9 cellular contexts compared by ENCODE assay signal in the genomic region with DNA sequence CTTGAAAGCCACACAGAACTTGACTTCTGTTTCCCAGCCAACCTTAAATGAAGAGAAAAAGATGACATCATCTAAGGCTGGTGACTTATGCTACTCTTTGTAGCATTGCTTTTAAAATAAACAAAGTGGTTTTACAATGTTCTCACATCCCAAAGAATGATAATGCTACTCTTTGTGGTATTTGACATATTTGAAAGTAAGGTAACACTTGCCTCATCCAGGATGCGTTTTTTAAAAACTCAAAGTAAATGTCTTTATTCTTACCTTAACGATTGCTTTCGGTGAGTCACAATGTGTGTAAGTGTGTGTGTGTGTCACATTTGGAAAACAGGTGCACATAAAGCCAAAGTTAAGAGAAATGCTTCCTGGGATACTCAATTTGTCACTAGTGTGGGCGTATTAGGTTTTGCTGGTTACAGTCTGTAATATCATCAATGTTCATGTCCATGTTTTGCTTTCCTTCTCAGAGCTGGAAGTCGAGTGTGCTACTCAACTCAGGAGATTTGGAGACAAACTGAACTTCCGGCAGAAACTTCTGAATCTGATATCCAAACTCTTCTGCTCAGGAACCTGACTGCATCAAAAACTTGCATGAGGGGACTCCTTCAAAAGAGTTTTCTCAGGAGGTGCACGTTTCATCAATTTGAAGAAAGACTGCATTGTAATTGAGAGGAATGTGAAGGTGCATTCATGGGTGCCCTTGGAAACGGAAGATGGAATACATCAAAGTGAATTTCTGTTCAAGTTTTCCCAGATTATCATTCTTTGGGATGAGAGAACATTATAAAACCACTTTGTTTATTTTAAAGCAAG. TPM values are rescaled to one million over a fixed set of nuclear protein-coding genes. Genes with fewer than 3 reads are reported as not detected.
DNase-seq lines count a peak whose midpoint lies in the region; ATAC-seq and TF ChIP-seq lines count a peak whose summit lies in the region.
"Had no signal": no experiment of that assay in that cellular context is flagged by ENCODE, and none has a peak within 500 bp of the region (broad histone marks: within the 10 kb centered on the region; RNA-seq: fewer than 3 reads in every experiment).

No MANE protein-coding gene starts in this region.

- H3K4me1 Mint-ChIP-seq in memory B cell = peaks cover 47% of the 10 kb centered on the region

- H3K4me1 ChIP-seq in DOHH2 (ENCODE audit: control insufficient read depth, low read length) = peaks cover 61% of the 10 kb centered on the region
- H3K4me1 ChIP-seq in HUES64 (ENCODE audit: insufficient read depth, low read length) = peaks cover 55% of the 10 kb centered on the region

- peaks cover 52% of the 10 kb centered on the region for H3F3A ChIP-seq in DOHH2 (ENCODE audit: control insufficient read depth, insufficient read depth)

- H3K27ac ChIP-seq in DOHH2 (ENCODE audit: low read depth, low read length) (peak overlapping the region; percentile 85), HUES64 (ENCODE audit: low read depth, low read length) (no peak overlapping the region)

- no peak for TF ChIP-seq CTCF in DOHH2 (IDR thresholded peaks at IDR 0.05; ENCODE audit: low read depth, low read length, poor library complexity, severe bottlenecking)

- no peak for ATAC-seq in memory B cell (ENCODE audit: low read depth)
- ATAC-seq in GM18498 (IDR thresholded peaks at IDR 0.05; ENCODE audit: unreplicated experiment) = no peak
- ATAC-seq in GM18520 (IDR thresholded peaks at IDR 0.05; ENCODE audit: unreplicated experiment) = no peak

- no peaks in the 10 kb centered on the region for H3K9me3 ChIP-seq in DOHH2 (ENCODE audit: control insufficient read depth, insufficient read depth, low read length)
- H3K9me3 ChIP-seq in HUES64 (ENCODE audit: insufficient read depth, low read depth, low read length) = no peaks in the 10 kb centered on the region

- H3K36me3 Mint-ChIP-seq in memory B cell = peaks cover 10% of the 10 kb centered on the region

- H3K4me3 Mint-ChIP-seq in memory B cell = peak overlapping the region; percentile 82

- H3K9me2 ChIP-seq in DOHH2 (replicated peaks; ENCODE audit: control insufficient read depth, low read length) = no peaks in the 10 kb centered on the region

- no peaks in the 10 kb centered on the region for H3K9me3 Mint-ChIP-seq in memory B cell

- DNase-seq in amniotic epithelial cell (ENCODE audit: low read depth) (peak; percentile 86), memory B cell (ENCODE audit: low spot score in 2 of 2) (no peak), NCI-H345 (lab: John Stamatoyannopoulos, UW) (no peak)
- DNase-seq in activated effector memory CD4-positive, alpha-beta T cell treated with Interleukin-2 at 50 U/mL for 16 hours = no peak
- DNase-seq: NCI-H774 had no signal

- peaks cover 61% of the 10 kb centered on the region for H3K79me2 ChIP-seq in DOHH2 (ENCODE audit: control insufficient read depth, low read length)

- no peaks in the 10 kb centered on the region for H3K27me3 ChIP-seq in DOHH2 (ENCODE audit: control insufficient read depth, low read length)
- peaks cover 28% of the 10 kb centered on the region; the same call in 1 of the 2 replicates for H3K27me3 ChIP-seq in HUES64 (ENCODE audit: insufficient read depth, low read length)

- peaks cover 22% of the 10 kb centered on the region for H4K20me1 ChIP-seq in DOHH2 (ENCODE audit: control insufficient read depth, insufficient read depth, low read depth, low read length)

- H3K36me3 ChIP-seq in DOHH2 (ENCODE audit: control insufficient read depth, low read length) (peaks cover 57% of the 10 kb centered on the region), HUES64 (ENCODE audit: insufficient read depth, low read length) (peaks cover 28% of the 10 kb centered on the region)

- H3K4me2 ChIP-seq in DOHH2 (ENCODE audit: low read length) = peak overlapping the region; percentile 72

- peak overlapping the region; percentile 99 for H3K27ac Mint-ChIP-seq in memory B cell

- 73% methylated on average over 8 of the region's 8 CpGs for WGBS in HUES64

- H3K27me3 Mint-ChIP-seq in memory B cell = no peaks in the 10 kb centered on the region

- H3K9ac ChIP-seq in HUES64 (ENCODE audit: low read depth, low read length) = peak overlapping the region; percentile 93; the same call in 1 of the 2 replicates

- H3K4me3 ChIP-seq in DOHH2 (ENCODE audit: low read length) = peak overlapping the region; percentile 90
- peak overlapping the region; percentile 89 for H3K4me3 ChIP-seq in HUES64 (ENCODE audit: low read length)

RNA-seq across cellular contexts. Expression of gene PMAIP1, which starts 2.6 kb away (rescaled TPM):
- 63.6 TPM for polyA plus RNA-seq in HUES64 (2013, experiment 1 of 2)
- 70.6 TPM for polyA plus RNA-seq in HUES64 (2013, experiment 2 of 2)
